Comparison of ENCODE assay signal across 20 cellular contexts in the genomic region with DNA sequence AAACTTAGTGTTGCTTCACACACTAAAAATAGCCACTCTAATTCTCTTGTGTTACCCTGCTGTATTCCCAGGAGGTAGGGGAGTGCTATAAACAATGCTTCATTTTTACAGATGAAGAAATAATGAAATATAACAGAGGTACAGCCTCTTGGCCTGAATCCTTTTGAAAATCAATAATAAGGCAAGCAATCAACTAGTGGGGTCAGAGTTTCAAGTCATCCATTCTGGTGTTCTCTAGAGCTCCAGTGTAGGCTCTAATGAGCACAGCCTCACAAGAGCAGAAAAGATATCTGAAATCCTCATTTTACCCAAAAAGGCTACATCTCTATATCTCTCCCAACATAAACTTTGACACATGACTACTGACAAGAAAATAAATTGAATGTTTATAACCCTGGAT. TPM values are rescaled to one million over a fixed set of nuclear protein-coding genes. Genes with fewer than 3 reads are reported as not detected.
DNase-seq lines count a peak whose midpoint lies in the region; ATAC-seq and TF ChIP-seq lines count a peak whose summit lies in the region.
"Had no signal": no experiment of that assay in that cellular context is flagged by ENCODE, and none has a peak within 500 bp of the region (broad histone marks: within the 10 kb centered on the region; RNA-seq: fewer than 3 reads in every experiment).

No MANE protein-coding gene starts in this region.

- peaks cover 96% of the 10 kb centered on the region for H3K4me1 Mint-ChIP-seq in activated naive CD4-positive, alpha-beta T cell treated with anti-CD3 and anti-CD28 coated beads, Interleukin-2, amount 50 U/mL, for 24 hours
- H3K4me1 Mint-ChIP-seq in activated B cell treated with CpG ODN at 0.5 μM for 24 hours, result peaks cover 78% of the 10 kb centered on the region
- peaks cover 70% of the 10 kb centered on the region for H3K4me1 Mint-ChIP-seq in stimulated activated memory B cell treated with anti-CD40 and anti-IgM and Interleukin-4, amounts not matched to agents 10 μg/mL and 1 μg/mL and 100 μg/mL, for 72 hours
- H3K4me1 Mint-ChIP-seq: nephron had no signal

- no peaks in the 10 kb centered on the region for H3K27me3 ChIP-seq in osteoblast (ENCODE audit: insufficient read depth, low read length)
- H3K27me3 ChIP-seq: heart right ventricle, suprapubic skin had no signal

- H3K4me3 Mint-ChIP-seq in activated naive CD4-positive, alpha-beta T cell treated with anti-CD3 and anti-CD28 coated beads, Interleukin-2, amount 50 U/mL, for 24 hours, result peak overlapping the region; percentile 81
- peak overlapping the region; percentile 37 for H3K4me3 Mint-ChIP-seq in activated B cell treated with CpG ODN at 0.5 μM for 24 hours
- no peak overlapping the region for H3K4me3 Mint-ChIP-seq in stimulated activated memory B cell treated with anti-CD40 and anti-IgM and Interleukin-4, amounts not matched to agents 10 μg/mL and 1 μg/mL and 100 μg/mL, for 72 hours
- H3K4me3 Mint-ChIP-seq: nephron had no signal

- H3K27me3 Mint-ChIP-seq in activated naive CD4-positive, alpha-beta T cell treated with anti-CD3 and anti-CD28 coated beads, Interleukin-2, amount 50 U/mL, for 24 hours, result no peaks in the 10 kb centered on the region
- no peaks in the 10 kb centered on the region for H3K27me3 Mint-ChIP-seq in activated B cell treated with CpG ODN at 0.5 μM for 24 hours
- no peaks in the 10 kb centered on the region for H3K27me3 Mint-ChIP-seq in stimulated activated memory B cell treated with anti-CD40 and anti-IgM and Interleukin-4, amounts not matched to agents 10 μg/mL and 1 μg/mL and 100 μg/mL, for 72 hours

- DNase-seq in activated naive CD4-positive, alpha-beta T cell treated with anti-CD3 and anti-CD28 coated beads, Interleukin-2, amount 50 U/mL, for 72 hours (ENCODE audit: low spot score in 2 of 2), result no peak
- DNase-seq in activated B cell treated with CpG ODN at 0.5 μM for 24 hours, result no peak
- DNase-seq in fibroblast of pulmonary artery (ENCODE audit: low read depth), result peak; percentile 31
- no peak for DNase-seq in osteoblast (ENCODE audit: insufficient read length, low spot score, missing footprints)
- no peak for DNase-seq in GF-D8 (lab: John Stamatoyannopoulos, UW)
- DNase-seq: Calu3; effector memory CD4-positive, alpha-beta T cell; heart right ventricle; NCI-H1092; NCI-H2107; OCI-M1; SHP77 treated with DMSO at 0.1 percent for 48 hours; stimulated activated CD4-positive, alpha-beta T cell treated with anti-CD3 and anti-CD28 coated beads, Interleukin-4, amount 100 ng/mL, for 1 hour had no signal

- intact Hi-C loops in activated B cell treated with CpG ODN at 0.5 μM for 24 hours (cut with micrococcal nuclease), result no loop called here

- no peaks in the 10 kb centered on the region for H3K36me3 ChIP-seq in osteoblast (ENCODE audit: insufficient read depth, low read length)
- H3K36me3 ChIP-seq: heart right ventricle, suprapubic skin had no signal

- CTCF ChIA-PET in activated B cell treated with CpG ODN at 0.5 μM for 24 hours (lab: Charles Lee), result interaction anchor here (2.3 kb wide), 1 partner anchor 10 kb away, joined by 7 read pairs; no protein-coding TSS in a partner anchor

- H3K9me3 ChIP-seq in osteoblast (ENCODE audit: low read depth, low read length), result no peaks in the 10 kb centered on the region
- H3K9me3 ChIP-seq: suprapubic skin had no signal

- TF ChIP-seq CTCF in activated B cell treated with CpG ODN at 0.5 μM for 24 hours (IDR thresholded peaks at IDR 0.05) (no peak), fibroblast of pulmonary artery (IDR thresholded peaks at IDR 0.05; ENCODE audit: low read length, missing control alignments) (no peak), osteoblast (IDR thresholded peaks at IDR 0.05; ENCODE audit: extremely low read depth, low read depth, low read length) (no peak)

- H3K79me2 ChIP-seq in osteoblast (ENCODE audit: insufficient read depth, low read length), result peaks cover 98% of the 10 kb centered on the region

- H3K4me1 ChIP-seq in osteoblast (ENCODE audit: insufficient read depth, low read length), result peaks cover 26% of the 10 kb centered on the region

- H3K27ac Mint-ChIP-seq in activated naive CD4-positive, alpha-beta T cell treated with anti-CD3 and anti-CD28 coated beads, Interleukin-2, amount 50 U/mL, for 24 hours, result peak overlapping the region; percentile 94
- H3K27ac Mint-ChIP-seq in activated naive CD4-positive, alpha-beta T cell treated with anti-CD3 and anti-CD28 coated beads, Interleukin-2, amount 50 U/mL, for 72 hours, result peak overlapping the region in 1 of 2 donors; percentile 76
- peak overlapping the region; percentile 90 for H3K27ac Mint-ChIP-seq in activated B cell treated with CpG ODN at 0.5 μM for 24 hours
- peak overlapping the region; percentile 89 for H3K27ac Mint-ChIP-seq in stimulated activated memory B cell treated with anti-CD40 and anti-IgM and Interleukin-4, amounts not matched to agents 10 μg/mL and 1 μg/mL and 100 μg/mL, for 72 hours
- H3K27ac Mint-ChIP-seq: nephron had no signal

- ATAC-seq in activated naive CD4-positive, alpha-beta T cell treated with anti-CD3 and anti-CD28 coated beads, Interleukin-2, amount 50 U/mL, for 72 hours, result no peak
- ATAC-seq in activated B cell treated with CpG ODN at 0.5 μM for 24 hours (ENCODE audit: low read depth) (no peak), GM18502 (IDR thresholded peaks at IDR 0.05; ENCODE audit: poor library complexity, unreplicated experiment) (no peak)
- ATAC-seq in stimulated activated memory B cell treated with anti-CD40 and anti-IgM and Interleukin-4, amounts not matched to agents 10 μg/mL and 1 μg/mL and 100 μg/mL, for 72 hours, result no peak
- ATAC-seq: activated CD4-positive, CD25-positive, alpha-beta regulatory T cell treated with anti-CD3 and anti-CD28 coated beads, Interleukin-2, amount 50 U/mL, for 24 hours had no signal

- POLR2A ChIA-PET in activated B cell treated with CpG ODN at 0.5 μM for 24 hours (lab: Charles Lee), result interaction anchor here (1.2 to 2.3 kb wide), 4 partner anchors 8 to 89 kb away, joined by 3 to 20 read pairs (median 6); no protein-coding TSS in a partner anchor

- no peak overlapping the region for H3K4me2 ChIP-seq in osteoblast (ENCODE audit: insufficient read depth, low read length)

- H3K9me3 Mint-ChIP-seq in activated naive CD4-positive, alpha-beta T cell treated with anti-CD3 and anti-CD28 coated beads, Interleukin-2, amount 50 U/mL, for 24 hours, result no peaks in the 10 kb centered on the region
- H3K9me3 Mint-ChIP-seq in activated naive CD4-positive, alpha-beta T cell treated with anti-CD3 and anti-CD28 coated beads, Interleukin-2, amount 50 U/mL, for 72 hours, result peaks cover 0 to 6% of the 10 kb centered on the region in 2 donors
- H3K9me3 Mint-ChIP-seq in activated B cell treated with CpG ODN at 0.5 μM for 24 hours, result no peaks in the 10 kb centered on the region
- H3K9me3 Mint-ChIP-seq in stimulated activated memory B cell treated with anti-CD40 and anti-IgM and Interleukin-4, amounts not matched to agents 10 μg/mL and 1 μg/mL and 100 μg/mL, for 72 hours, result no peaks in the 10 kb centered on the region
- H3K9me3 Mint-ChIP-seq: nephron had no signal

- H2AFZ ChIP-seq in osteoblast (ENCODE audit: low read length), result no peak overlapping the region

- H3K27ac ChIP-seq in osteoblast (ENCODE audit: low read depth, low read length), result no peak overlapping the region
- H3K27ac ChIP-seq: suprapubic skin had no signal

- peaks cover 7% of the 10 kb centered on the region for H3K36me3 Mint-ChIP-seq in activated naive CD4-positive, alpha-beta T cell treated with anti-CD3 and anti-CD28 coated beads, Interleukin-2, amount 50 U/mL, for 24 hours
- H3K36me3 Mint-ChIP-seq in activated naive CD4-positive, alpha-beta T cell treated with anti-CD3 and anti-CD28 coated beads, Interleukin-2, amount 50 U/mL, for 72 hours, result peaks cover 0 to 38% of the 10 kb centered on the region in 2 donors
- peaks cover 3% of the 10 kb centered on the region for H3K36me3 Mint-ChIP-seq in activated B cell treated with CpG ODN at 0.5 μM for 24 hours (ENCODE audit: low read depth)
- H3K36me3 Mint-ChIP-seq in stimulated activated memory B cell treated with anti-CD40 and anti-IgM and Interleukin-4, amounts not matched to agents 10 μg/mL and 1 μg/mL and 100 μg/mL, for 72 hours, result no peaks in the 10 kb centered on the region

- no peak overlapping the region for H3K4me3 ChIP-seq in fibroblast of pulmonary artery (replicated peaks; ENCODE audit: low read depth, low read length)
- no peak overlapping the region for H3K4me3 ChIP-seq in osteoblast (ENCODE audit: insufficient read depth, low read length)
- H3K4me3 ChIP-seq: heart right ventricle, skin epidermis, suprapubic skin had no signal

- H4K20me1 ChIP-seq in osteoblast (ENCODE audit: insufficient read depth, low read length), result peaks cover 3% of the 10 kb centered on the region

RNA-seq across cellular contexts. Expression of gene HIVEP2, which starts 10.8 kb away (rescaled TPM):
- 10 to 100 TPM; 23.8 to 33.1 TPM for total RNA-seq in activated naive CD4-positive, alpha-beta T cell treated with anti-CD3 and anti-CD28 coated beads, Interleukin-2, amount 50 U/mL, for 72 hours
- total RNA-seq in activated B cell treated with CpG ODN at 0.5 μM for 24 hours (22.2 and 25.4 TPM in 2 replicates), osteoblast (30.4 and 57.8 TPM in 2 replicates)
